8 cellular contexts compared by ENCODE assay signal in genomic region chr9:92877531-92878430, GRCh38.
A peak's percentile ranks its signal among the peaks of the same experiment; 100 is the strongest.
DNase-seq lines count a peak whose midpoint lies in the region; ATAC-seq lines count a peak whose summit lies in the region.

TSS of gene ZNF484 (minus strand) at chr9:92878038. CDS start at chr9:92875029, 3,009 bp downstream.

- DNase-seq in AG08396 (ENCODE audit: low spot score) = peak; percentile 95
- DNase-seq in NCI-H345 treated with DMSO at 0.1 percent for 48 hours (lab: John Stamatoyannopoulos, UW; ENCODE audit: unreplicated experiment) = peak; percentile 89
- DNase-seq in activated CD4-positive, CD25-positive, alpha-beta regulatory T cell (lab: John Stamatoyannopoulos, UW) = peak; percentile 78 to 95 (median 88)
- peak; percentile 99 for DNase-seq in cerebellar cortex (ENCODE audit: low spot score)
- peak; percentile 98 for DNase-seq in islet precursor cell
- DNase-seq in stimulated activated CD4-positive, alpha-beta T cell treated with anti-CD3 and anti-CD28 coated beads, Interleukin-12 subunit alpha, Interleukin-12 subunit beta, amount 100 ng/mL, for 48 hours (ENCODE audit: low read depth in 2 of 3, low spot score in 1 of 3) = peak; percentile 95 to 96 (median 95)

- ATAC-seq in GM19023 (IDR thresholded peaks at IDR 0.05; ENCODE audit: unreplicated experiment) (peak; percentile 98), HG03280 (IDR thresholded peaks at IDR 0.05; ENCODE audit: unreplicated experiment) (peak; percentile 98)

Comparison
In these comparisons a context has a peak if more than half of its experiments do, and no peak if none do; other contexts are left out.
1. Peak in every context shown above with its lines: DNase-seq and ATAC-seq.